21 cellular contexts compared by ENCODE assay signal in the genomic region with DNA sequence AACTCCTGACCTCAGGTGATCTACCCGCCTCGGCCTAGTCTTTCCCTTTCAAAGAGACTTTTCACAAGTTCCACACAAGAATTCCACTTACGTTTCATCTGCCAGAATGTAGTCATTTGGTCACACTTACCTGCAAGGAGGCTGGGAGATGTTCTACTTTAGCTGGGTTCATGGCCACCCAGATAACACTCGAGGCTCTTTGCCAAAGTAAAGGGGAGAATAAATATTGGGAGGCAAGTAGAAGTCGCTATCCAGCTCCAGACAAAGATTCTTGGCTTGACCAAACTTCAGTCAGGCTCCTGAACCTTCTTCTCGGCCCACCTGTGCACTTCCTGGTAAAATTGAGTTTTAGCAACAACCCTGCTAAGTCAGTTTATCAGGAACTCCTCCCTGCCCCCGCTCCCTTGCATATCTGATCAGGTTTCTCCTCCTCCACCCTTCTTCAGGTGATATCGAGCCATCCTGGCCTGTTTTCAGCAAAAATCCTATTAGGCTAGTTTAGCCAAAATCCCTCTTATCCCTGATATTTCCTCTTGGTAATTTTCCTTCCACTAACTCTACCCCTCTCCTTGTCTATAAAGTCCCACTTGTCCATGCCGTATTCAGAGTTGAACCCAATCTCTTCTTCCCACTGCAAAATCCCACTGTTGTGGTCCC.
"Had no signal": no experiment of that assay in that cellular context is flagged by ENCODE, and none has a peak within 500 bp of the region (broad histone marks: within the 10 kb centered on the region; RNA-seq: fewer than 3 reads in every experiment).

No MANE protein-coding gene starts in this region.

- H3K27me3 ChIP-seq: SJCRH30 had no signal

- H3K27ac ChIP-seq: KMS-11, SJCRH30 had no signal

- H3K4me2 ChIP-seq: KMS-11 had no signal

- H3K4me3 ChIP-seq: SJCRH30 had no signal

- DNase-seq: IMR-90, Kasumi-1, MM.1S, NCI-H1092 treated with DMSO at 0.1 percent for 48 hours, NCI-H1436, NCI-H187, NCI-H2029, NCI-H2081 treated with DMSO at 0.1 percent for 48 hours, NCI-H2171, NCI-H226, NCI-H446, NCI-H510A, NCI-H524 treated with DMSO at 0.1 percent for 48 hours, NCI-H69, NCI-H774, RPMI8226, SHP77, SJCRH30 had no signal

- H3K4me1 ChIP-seq: SJCRH30 had no signal

- H3K36me3 ChIP-seq: SJCRH30 had no signal

- H3K9me3 ChIP-seq: SJCRH30 had no signal

- ATAC-seq: HepG2, SK-N-SH treated with all-trans-retinoic acid at 6 μM for 48 hours had no signal
